In the genomic region with DNA sequence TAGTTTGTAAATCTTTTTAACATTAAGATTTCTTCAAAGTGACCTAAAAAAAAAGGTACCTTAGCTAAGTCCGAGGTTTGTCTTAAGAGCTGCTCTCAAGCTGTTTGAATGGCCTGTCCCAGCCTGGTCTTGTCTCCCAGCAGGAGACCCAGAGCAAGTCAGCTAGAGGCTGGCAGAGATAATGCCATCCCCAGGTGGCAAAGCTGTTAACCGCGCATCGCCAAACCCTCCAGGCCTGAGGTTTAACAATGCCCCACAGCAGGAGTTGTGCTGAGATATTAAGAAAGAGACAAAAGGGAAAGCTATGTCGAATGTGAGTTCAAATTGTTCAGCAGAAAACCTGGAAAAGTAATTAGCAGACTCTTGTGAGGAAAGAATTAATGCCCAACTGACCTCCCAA, we compare ENCODE assay signal across 1 cellular context.
TF ChIP-seq lines count a peak whose summit lies in the region.

No MANE protein-coding gene starts in this region.

TF ChIP-seq in GM23338, 12 proteins besides CTCF, POLR2A, EP300 and RAD21 (continued from another document):
- TF ChIP-seq ZNF462 (CRISPR knock-in tag; IDR thresholded peaks at IDR 0.05) = peak; percentile 62
- no peak for TF ChIP-seq EZH2phosphoT487 (IDR thresholded peaks at IDR 0.05; ENCODE audit: unreplicated experiment)
- no peak for TF ChIP-seq ZNF114 (CRISPR knock-in tag; IDR thresholded peaks at IDR 0.05)
- TF ChIP-seq ZNF331 (CRISPR knock-in tag; IDR thresholded peaks at IDR 0.05; ENCODE audit: low read depth) = no peak
- no peak for TF ChIP-seq JUNB (IDR thresholded peaks at IDR 0.05; ENCODE audit: unreplicated experiment)
- TF ChIP-seq CREB1 (CRISPR knock-in tag; IDR thresholded peaks at IDR 0.05; ENCODE audit: low read depth) = no peak
